In the genomic region with DNA sequence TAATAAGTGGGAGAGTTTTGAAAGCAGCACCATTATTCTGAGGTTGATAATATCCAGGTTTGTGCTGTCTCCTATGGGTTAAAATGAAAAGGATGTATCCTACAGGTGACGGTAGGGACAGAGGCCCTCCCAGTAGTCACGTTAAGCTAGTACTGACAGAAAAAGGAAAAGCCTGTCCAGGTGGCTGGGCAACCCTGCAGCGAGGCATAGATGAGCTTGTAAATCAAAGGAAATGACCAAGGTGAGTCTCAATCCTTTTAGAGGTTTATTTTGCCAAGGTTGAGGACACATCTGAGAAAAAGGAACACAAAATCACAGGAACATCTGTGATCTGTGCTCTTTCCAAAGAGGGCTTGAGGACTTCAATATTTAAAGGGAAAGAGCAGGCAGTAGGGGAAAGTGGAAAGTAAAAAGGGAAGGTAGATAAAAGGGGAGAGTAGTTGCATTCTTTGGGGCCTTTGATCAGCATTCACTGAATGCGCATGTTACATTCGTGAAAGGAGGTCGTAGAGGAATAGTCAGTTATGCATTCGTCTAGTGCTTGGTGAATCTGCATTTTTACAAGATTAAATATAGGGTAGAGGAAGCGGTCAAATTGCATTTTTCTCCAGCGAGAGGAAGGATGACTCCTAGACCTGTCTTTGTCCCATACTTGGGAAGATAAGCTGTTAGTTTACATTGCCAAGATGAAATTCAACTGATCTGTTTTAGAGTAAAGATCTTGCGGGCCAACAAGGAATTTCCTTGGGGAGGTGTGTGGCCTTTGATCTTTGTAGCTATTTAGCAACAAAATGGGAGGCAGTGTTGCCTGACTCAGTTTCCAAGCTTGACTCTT, we compare ENCODE assay signal across 8 cellular contexts. TPM values are rescaled to one million over a fixed set of nuclear protein-coding genes. Genes with fewer than 3 reads are reported as not detected.
DNase-seq lines count a peak whose midpoint lies in the region; TF ChIP-seq lines count a peak whose summit lies in the region.

No MANE protein-coding gene starts in this region.

- H3K4me2 ChIP-seq in OCI-LY1 (ENCODE audit: low read length): peak overlapping the region; percentile 63; the same call in 1 of the 2 replicates

- no peaks in the 10 kb centered on the region for H3K9me3 ChIP-seq in Caco-2
- H3K9me3 ChIP-seq in OCI-LY1 (ENCODE audit: low read length): no peaks in the 10 kb centered on the region
- H3K9me3 ChIP-seq in endocrine pancreas (ENCODE audit: control insufficient read depth, low read length): no peaks in the 10 kb centered on the region

- H3K27ac Mint-ChIP-seq in Caco-2 (ENCODE audit: unreplicated experiment) (peak overlapping the region; percentile 73), osteocyte (ENCODE audit: unreplicated experiment) (peak overlapping the region; percentile 97)

- H3K4me1 ChIP-seq in Caco-2 (peaks cover 47% of the 10 kb centered on the region), OCI-LY1 (ENCODE audit: insufficient read depth, low read length, severe bottlenecking) (peaks cover 13% of the 10 kb centered on the region), endocrine pancreas (ENCODE audit: control insufficient read depth, insufficient read depth, low read length) (peaks cover 13% of the 10 kb centered on the region)

- H3K4me3 Mint-ChIP-seq in Caco-2 (ENCODE audit: unreplicated experiment) (peak overlapping the region; percentile 81), osteocyte (ENCODE audit: unreplicated experiment) (peak overlapping the region; percentile 94)

- H3K9me3 Mint-ChIP-seq in Caco-2 (ENCODE audit: unreplicated experiment) (no peaks in the 10 kb centered on the region), osteocyte (ENCODE audit: unreplicated experiment) (no peaks in the 10 kb centered on the region)

- no peak overlapping the region for H2AFZ ChIP-seq in OCI-LY1 (ENCODE audit: low read length)

- H3K36me3 Mint-ChIP-seq in Caco-2 (ENCODE audit: insufficient read depth, unreplicated experiment) (peaks cover 23% of the 10 kb centered on the region), osteocyte (ENCODE audit: unreplicated experiment) (peaks cover 12% of the 10 kb centered on the region)

- H3K27me3 Mint-ChIP-seq in Caco-2 (ENCODE audit: insufficient read depth, unreplicated experiment) (no peaks in the 10 kb centered on the region), osteocyte (ENCODE audit: unreplicated experiment) (peaks cover 21% of the 10 kb centered on the region)

- TF ChIP-seq CTCF in Caco-2 (IDR thresholded peaks at IDR 0.05; ENCODE audit: insufficient read depth in 1 of 2, low read depth in 1 of 2, low read length in 1 of 2, severe bottlenecking in 1 of 2, unreplicated experiment in 1 of 2) (no peak), OCI-LY1 (IDR thresholded peaks at IDR 0.05; ENCODE audit: low read length) (no peak), osteocyte (IDR thresholded peaks at IDR 0.05) (no peak)

- no peaks in the 10 kb centered on the region for H3K79me2 ChIP-seq in OCI-LY1 (ENCODE audit: insufficient read depth, low read length)

- no peaks in the 10 kb centered on the region for H3K36me3 ChIP-seq in Caco-2 (ENCODE audit: control insufficient read depth, insufficient read depth, low read length)
- H3K36me3 ChIP-seq in OCI-LY1 (ENCODE audit: insufficient read depth, low read length): peaks cover 6% of the 10 kb centered on the region
- H3K36me3 ChIP-seq in endocrine pancreas (ENCODE audit: control insufficient read depth, insufficient read depth, low read length): no peaks in the 10 kb centered on the region

- intact Hi-C loops in Caco-2 (cut with micrococcal nuclease; ENCODE audit: unreplicated experiment): loop anchor here (1.0 to 2.0 kb wide), 5 partner anchors 10 to 131 kb away; partner anchors contain the start of genes CFAP43, GSTO2 and SFR1

- H4K20me1 ChIP-seq in OCI-LY1 (ENCODE audit: insufficient read depth, low read length): no peaks in the 10 kb centered on the region

- H3K9me2 ChIP-seq in OCI-LY1 (ENCODE audit: low read depth, low read length): no peaks in the 10 kb centered on the region

- CTCF ChIA-PET in Caco-2 (lab: Charles Lee) (interaction anchor here (0.6 to 3.3 kb wide), 3 partner anchors 52 to 365 kb away, joined by 3 to 14 read pairs (median 5); partner anchors contain the start of gene SFR1), HEK293T (lab: Yijun Ruan, JAX) (interaction anchor here (1.2 to 1.7 kb wide), 2 partner anchors 21 to 38 kb away, joined by 7 to 8 read pairs; no protein-coding TSS in a partner anchor)

- peak overlapping the region; percentile 83 for H3K4me3 ChIP-seq in Caco-2 (ENCODE audit: low read depth, low read length)
- H3K4me3 ChIP-seq in OCI-LY1 (ENCODE audit: low read depth, low read length, poor library complexity, severe bottlenecking): peak overlapping the region; percentile 68
- peak overlapping the region; percentile 47 for H3K4me3 ChIP-seq in endocrine pancreas (ENCODE audit: control insufficient read depth, insufficient read depth, low read length)

- no peaks in the 10 kb centered on the region for H3K27me3 ChIP-seq in Caco-2 (replicated peaks; ENCODE audit: control insufficient read depth, insufficient read depth, low read length)
- no peaks in the 10 kb centered on the region for H3K27me3 ChIP-seq in OCI-LY1 (ENCODE audit: insufficient read depth, low read length)
- H3K27me3 ChIP-seq in endocrine pancreas (ENCODE audit: control insufficient read depth, insufficient read depth, low read length): no peaks in the 10 kb centered on the region

- POLR2A ChIA-PET in Caco-2 (lab: Charles Lee): interaction anchor here (0.8 to 1.7 kb wide), 6 partner anchors 8 to 22 kb away, joined by 3 to 19 read pairs (median 4); partner anchors contain the start of genes CFAP43 and GSTO2
- POLR2A ChIA-PET in HEK293T (lab: Yijun Ruan, JAX): interaction anchor here (0.7 to 3.4 kb wide), 6 partner anchors 9 to 133 kb away, joined by 3 to 23 read pairs (median 5); partner anchors contain the start of genes CFAP43, CFAP58, GSTO2 and SFR1

- no peak overlapping the region for H3K27ac ChIP-seq in OCI-LY1 (ENCODE audit: low read depth, low read length, poor library complexity, severe bottlenecking)

- H3K4me1 Mint-ChIP-seq in Caco-2 (ENCODE audit: low read depth, unreplicated experiment) (peaks cover 40% of the 10 kb centered on the region), osteocyte (ENCODE audit: unreplicated experiment) (peaks cover 29% of the 10 kb centered on the region)

- DNase-seq in Caco-2: no peak
- DNase-seq in osteocyte (ENCODE audit: extremely low spot score, unreplicated experiment): no peak
- no peak for DNase-seq in anterior cingulate cortex (lab: John Stamatoyannopoulos, UW)
- no peak for DNase-seq in HEK293T (ENCODE audit: extremely low spot score)
- no peak for DNase-seq in activated CD4-positive, alpha-beta T cell treated with anti-CD3 and anti-CD28 coated beads for 1 hour
- DNase-seq in NCI-H1417 treated with DMSO at 0.1 percent for 48 hours (lab: John Stamatoyannopoulos, UW): no peak

- no peaks in the 10 kb centered on the region for H3F3A ChIP-seq in OCI-LY1 (ENCODE audit: insufficient read depth, low read length)

- no TSS peak for BruUV-seq in Caco-2 (replicated peaks; lab: Mats Ljungman, UMichigan)

- H3K9ac ChIP-seq in OCI-LY1 (ENCODE audit: low read length): no peak overlapping the region
- H3K9ac ChIP-seq in endocrine pancreas (ENCODE audit: control insufficient read depth, insufficient read depth, low read length): no peak overlapping the region

TF ChIP-seq in HEK293T, 16 proteins besides CTCF, POLR2A, EP300 and RAD21:
- TF ChIP-seq SUZ12 (IDR thresholded peaks at IDR 0.05): no peak
- no peak for TF ChIP-seq FOXM1 (IDR thresholded peaks at IDR 0.05; ENCODE audit: borderline replicate concordance)
- TF ChIP-seq, protein P1, sequence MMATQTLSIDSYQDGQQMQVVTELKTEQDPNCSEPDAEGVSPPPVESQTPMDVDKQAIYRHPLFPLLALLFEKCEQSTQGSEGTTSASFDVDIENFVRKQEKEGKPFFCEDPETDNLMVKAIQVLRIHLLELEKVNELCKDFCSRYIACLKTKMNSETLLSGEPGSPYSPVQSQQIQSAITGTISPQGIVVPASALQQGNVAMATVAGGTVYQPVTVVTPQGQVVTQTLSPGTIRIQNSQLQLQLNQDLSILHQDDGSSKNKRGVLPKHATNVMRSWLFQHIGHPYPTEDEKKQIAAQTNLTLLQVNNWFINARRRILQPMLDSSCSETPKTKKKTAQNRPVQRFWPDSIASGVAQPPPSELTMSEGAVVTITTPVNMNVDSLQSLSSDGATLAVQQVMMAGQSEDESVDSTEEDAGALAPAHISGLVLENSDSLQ (IDR thresholded peaks at IDR 0.05): no peak
- no peak for TF ChIP-seq NFRKB (IDR thresholded peaks at IDR 0.05)
- no peak for TF ChIP-seq L3MBTL2 (conservative IDR thresholded peaks at IDR 0.05)
- TF ChIP-seq FOXA1 (IDR thresholded peaks at IDR 0.05): no peak
- TF ChIP-seq ARNT (IDR thresholded peaks at IDR 0.05): no peak
- no peak for TF ChIP-seq HDGF (IDR thresholded peaks at IDR 0.05; ENCODE audit: borderline replicate concordance)
- TF ChIP-seq LEF1 (IDR thresholded peaks at IDR 0.05; ENCODE audit: borderline replicate concordance): no peak

RNA-seq across cellular contexts. Expression of gene GSTO1, which starts 0.9 kb away (rescaled TPM):
- 167 and 182 TPM in 2 replicates for total RNA-seq in Caco-2 (2022)
- 71.8 and 77.4 TPM in 2 replicates for total RNA-seq in osteocyte

RNA-seq across cellular contexts. Expression of gene GSTO2, which starts 15.2 kb away (rescaled TPM):
- total RNA-seq in Caco-2 (2022) (1.1 and 1.4 TPM in 2 replicates), osteocyte (0.31 and 0.54 TPM in 2 replicates)

RNA-seq across cellular contexts. Expression of gene CFAP43, which starts 21.6 kb away (rescaled TPM):
- total RNA-seq in Caco-2 (2022) (0.52 and 0.77 TPM in 2 replicates), osteocyte (0.13 TPM in 1 of 2 replicates, not detected in the other)
